ENCODE assay signal across 1 cellular context in the genomic region with DNA sequence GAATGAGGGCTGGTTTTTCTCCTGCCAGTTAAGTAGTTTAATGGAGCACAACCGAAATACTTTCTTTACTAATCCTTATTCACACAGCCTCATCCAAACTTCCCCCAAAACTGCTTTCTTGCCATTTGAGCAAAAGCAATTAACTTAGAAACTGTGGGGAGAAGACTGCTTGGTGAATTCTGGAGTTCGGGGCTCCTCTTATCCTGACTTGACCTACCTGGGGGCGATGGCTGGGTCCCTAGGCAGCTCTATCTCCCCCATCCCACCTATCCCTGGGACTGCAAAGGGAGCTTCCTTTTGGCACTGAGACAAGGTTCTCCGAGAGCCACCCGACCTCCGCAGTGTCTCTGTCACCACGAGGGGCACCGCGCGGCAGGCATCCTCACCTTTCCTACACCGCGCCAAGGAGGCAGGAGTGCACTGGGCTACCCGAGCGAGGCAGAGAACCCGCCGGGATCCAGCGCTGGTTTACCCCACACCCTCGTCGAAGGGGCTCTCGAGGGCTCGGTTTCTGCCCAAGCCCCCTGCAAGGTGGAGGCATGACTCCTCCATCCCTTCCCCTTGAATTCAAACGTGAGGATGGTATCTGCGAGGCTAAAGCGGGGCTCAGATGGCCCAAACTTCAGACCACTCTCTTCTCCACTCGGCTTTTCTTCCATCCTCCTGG.
TF ChIP-seq lines count a peak whose summit lies in the region.

No MANE protein-coding gene starts in this region.

TF ChIP-seq in HepG2, 621 proteins besides CTCF, POLR2A, EP300 and RAD21 (continued from another document):
- TF ChIP-seq, protein P1, sequence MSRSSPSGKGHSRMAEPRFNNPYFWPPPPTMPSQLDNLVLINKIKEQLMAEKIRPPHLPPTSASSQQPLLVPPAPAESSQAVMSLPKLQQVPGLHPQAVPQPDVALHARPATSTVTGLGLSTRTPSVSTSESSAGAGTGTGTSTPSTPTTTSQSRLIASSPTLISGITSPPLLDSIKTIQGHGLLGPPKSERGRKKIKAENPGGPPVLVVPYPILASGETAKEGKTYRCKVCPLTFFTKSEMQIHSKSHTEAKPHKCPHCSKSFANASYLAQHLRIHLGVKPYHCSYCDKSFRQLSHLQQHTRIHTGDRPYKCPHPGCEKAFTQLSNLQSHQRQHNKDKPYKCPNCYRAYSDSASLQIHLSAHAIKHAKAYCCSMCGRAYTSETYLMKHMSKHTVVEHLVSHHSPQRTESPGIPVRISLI (CRISPR knock-in tag; IDR thresholded peaks at IDR 0.05; ENCODE audit: borderline replicate concordance): no peak
- TF ChIP-seq, protein P2, sequence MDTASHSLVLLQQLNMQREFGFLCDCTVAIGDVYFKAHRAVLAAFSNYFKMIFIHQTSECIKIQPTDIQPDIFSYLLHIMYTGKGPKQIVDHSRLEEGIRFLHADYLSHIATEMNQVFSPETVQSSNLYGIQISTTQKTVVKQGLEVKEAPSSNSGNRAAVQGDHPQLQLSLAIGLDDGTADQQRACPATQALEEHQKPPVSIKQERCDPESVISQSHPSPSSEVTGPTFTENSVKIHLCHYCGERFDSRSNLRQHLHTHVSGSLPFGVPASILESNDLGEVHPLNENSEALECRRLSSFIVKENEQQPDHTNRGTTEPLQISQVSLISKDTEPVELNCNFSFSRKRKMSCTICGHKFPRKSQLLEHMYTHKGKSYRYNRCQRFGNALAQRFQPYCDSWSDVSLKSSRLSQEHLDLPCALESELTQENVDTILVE (CRISPR knock-in tag; IDR thresholded peaks at IDR 0.05): no peak
- no peak; the same call in 1 of the 2 replicates for TF ChIP-seq ZNF501 (CRISPR knock-in tag; IDR thresholded peaks at IDR 0.05)
- no peak for TF ChIP-seq NONO (IDR thresholded peaks at IDR 0.05)
- TF ChIP-seq NONO (CRISPR knock-in tag; conservative IDR thresholded peaks at IDR 0.05): no peak; the same call in 1 of the 2 replicates
- TF ChIP-seq, protein P3, sequence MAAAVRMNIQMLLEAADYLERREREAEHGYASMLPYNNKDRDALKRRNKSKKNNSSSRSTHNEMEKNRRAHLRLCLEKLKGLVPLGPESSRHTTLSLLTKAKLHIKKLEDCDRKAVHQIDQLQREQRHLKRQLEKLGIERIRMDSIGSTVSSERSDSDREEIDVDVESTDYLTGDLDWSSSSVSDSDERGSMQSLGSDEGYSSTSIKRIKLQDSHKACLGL (CRISPR knock-in tag; IDR thresholded peaks at IDR 0.05): peak; percentile 65; the same call in 1 of the 2 replicates
- TF ChIP-seq ZNF761 (CRISPR knock-in tag; conservative IDR thresholded peaks at IDR 0.05): no peak; the same call in 1 of the 2 replicates
- TF ChIP-seq MYC (CRISPR knock-in tag; IDR thresholded peaks at IDR 0.05; ENCODE audit: borderline replicate concordance): peak; percentile 49; the same call in 1 of the 2 replicates
- TF ChIP-seq ZNF576 (CRISPR knock-in tag; IDR thresholded peaks at IDR 0.05): no peak
- TF ChIP-seq BCL6 (CRISPR knock-in tag; IDR thresholded peaks at IDR 0.05): no peak
- TF ChIP-seq HNF4A (CRISPR knock-in tag; IDR thresholded peaks at IDR 0.05): no peak
- TF ChIP-seq, protein P4, sequence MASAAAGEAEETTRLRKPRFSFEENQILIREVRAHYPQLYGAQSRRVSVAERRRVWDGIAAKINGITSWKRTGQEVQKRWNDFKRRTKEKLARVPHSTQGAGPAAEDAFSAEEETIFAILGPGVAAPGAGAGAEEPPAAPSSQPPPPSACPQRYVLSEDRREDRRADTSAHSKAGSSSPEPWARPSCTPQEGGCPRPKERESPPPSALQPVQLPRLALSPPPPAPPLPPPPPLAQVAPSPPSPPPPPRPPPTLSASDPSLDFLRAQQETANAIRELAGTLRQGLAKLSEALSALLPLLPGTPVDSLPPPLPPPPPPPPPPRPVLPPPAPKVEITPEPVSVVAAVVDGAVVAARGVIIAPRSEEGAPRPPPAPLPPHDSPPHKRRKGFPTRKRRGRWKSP (CRISPR knock-in tag; IDR thresholded peaks at IDR 0.05): no peak
- no peak for TF ChIP-seq CBX2 (IDR thresholded peaks at IDR 0.05; ENCODE audit: low read depth, low read length)
- no peak for TF ChIP-seq CBX2 (CRISPR knock-in tag; IDR thresholded peaks at IDR 0.05; ENCODE audit: low read depth)
- no peak for TF ChIP-seq ZBTB14 (CRISPR knock-in tag; IDR thresholded peaks at IDR 0.05)
- 0 out of 2 replicates have a peak, but pooled peaks have one; percentile 13 for TF ChIP-seq ZNF691 (CRISPR knock-in tag; IDR thresholded peaks at IDR 0.05; ENCODE audit: borderline replicate concordance, low read depth)
- TF ChIP-seq ZNF296 (CRISPR knock-in tag; conservative IDR thresholded peaks at IDR 0.05): no peak
- no peak for TF ChIP-seq ZC3H4 (CRISPR knock-in tag; IDR thresholded peaks at IDR 0.05; ENCODE audit: borderline replicate concordance)
- TF ChIP-seq ZMYM3 (CRISPR knock-in tag; IDR thresholded peaks at IDR 0.05): peak; percentile 5; the same call in 1 of the 2 replicates
- TF ChIP-seq ETV5 (CRISPR knock-in tag; IDR thresholded peaks at IDR 0.05; ENCODE audit: borderline replicate concordance): no peak
- TF ChIP-seq MTA3 (CRISPR knock-in tag; IDR thresholded peaks at IDR 0.05): no peak
- no peak for TF ChIP-seq IKZF4 (CRISPR knock-in tag; IDR thresholded peaks at IDR 0.05; ENCODE audit: borderline replicate concordance, low read depth, not compliant biosample characterization)
- no peak; the same call in 1 of the 2 replicates for TF ChIP-seq SIN3A (IDR thresholded peaks at IDR 0.05; ENCODE audit: borderline replicate concordance, low read depth, low read length)
- no peak for TF ChIP-seq ZBTB38 (CRISPR knock-in tag; IDR thresholded peaks at IDR 0.05)
- TF ChIP-seq, protein P5, sequence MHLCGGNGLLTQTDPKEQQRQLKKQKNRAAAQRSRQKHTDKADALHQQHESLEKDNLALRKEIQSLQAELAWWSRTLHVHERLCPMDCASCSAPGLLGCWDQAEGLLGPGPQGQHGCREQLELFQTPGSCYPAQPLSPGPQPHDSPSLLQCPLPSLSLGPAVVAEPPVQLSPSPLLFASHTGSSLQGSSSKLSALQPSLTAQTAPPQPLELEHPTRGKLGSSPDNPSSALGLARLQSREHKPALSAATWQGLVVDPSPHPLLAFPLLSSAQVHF (CRISPR knock-in tag; IDR thresholded peaks at IDR 0.05): no peak
- TF ChIP-seq THAP9 (CRISPR knock-in tag; IDR thresholded peaks at IDR 0.05; ENCODE audit: borderline replicate concordance): peak; percentile 63; the same call in 1 of the 2 replicates
- TF ChIP-seq ZNF777 (CRISPR knock-in tag; IDR thresholded peaks at IDR 0.05): no peak
- no peak for TF ChIP-seq SMYD3 (CRISPR knock-in tag; IDR thresholded peaks at IDR 0.05)
- TF ChIP-seq TIGD3 (CRISPR knock-in tag; IDR thresholded peaks at IDR 0.05; ENCODE audit: borderline replicate concordance): no peak
- no peak for TF ChIP-seq SOX5 (CRISPR knock-in tag; IDR thresholded peaks at IDR 0.05; ENCODE audit: borderline replicate concordance)
- TF ChIP-seq NR2F6 (IDR thresholded peaks at IDR 0.05): no peak
- 0 out of 2 replicates have a peak, but pooled peaks have one; percentile 10 for TF ChIP-seq NR2F6 (CRISPR knock-in tag; IDR thresholded peaks at IDR 0.05)
- TF ChIP-seq, protein P6, sequence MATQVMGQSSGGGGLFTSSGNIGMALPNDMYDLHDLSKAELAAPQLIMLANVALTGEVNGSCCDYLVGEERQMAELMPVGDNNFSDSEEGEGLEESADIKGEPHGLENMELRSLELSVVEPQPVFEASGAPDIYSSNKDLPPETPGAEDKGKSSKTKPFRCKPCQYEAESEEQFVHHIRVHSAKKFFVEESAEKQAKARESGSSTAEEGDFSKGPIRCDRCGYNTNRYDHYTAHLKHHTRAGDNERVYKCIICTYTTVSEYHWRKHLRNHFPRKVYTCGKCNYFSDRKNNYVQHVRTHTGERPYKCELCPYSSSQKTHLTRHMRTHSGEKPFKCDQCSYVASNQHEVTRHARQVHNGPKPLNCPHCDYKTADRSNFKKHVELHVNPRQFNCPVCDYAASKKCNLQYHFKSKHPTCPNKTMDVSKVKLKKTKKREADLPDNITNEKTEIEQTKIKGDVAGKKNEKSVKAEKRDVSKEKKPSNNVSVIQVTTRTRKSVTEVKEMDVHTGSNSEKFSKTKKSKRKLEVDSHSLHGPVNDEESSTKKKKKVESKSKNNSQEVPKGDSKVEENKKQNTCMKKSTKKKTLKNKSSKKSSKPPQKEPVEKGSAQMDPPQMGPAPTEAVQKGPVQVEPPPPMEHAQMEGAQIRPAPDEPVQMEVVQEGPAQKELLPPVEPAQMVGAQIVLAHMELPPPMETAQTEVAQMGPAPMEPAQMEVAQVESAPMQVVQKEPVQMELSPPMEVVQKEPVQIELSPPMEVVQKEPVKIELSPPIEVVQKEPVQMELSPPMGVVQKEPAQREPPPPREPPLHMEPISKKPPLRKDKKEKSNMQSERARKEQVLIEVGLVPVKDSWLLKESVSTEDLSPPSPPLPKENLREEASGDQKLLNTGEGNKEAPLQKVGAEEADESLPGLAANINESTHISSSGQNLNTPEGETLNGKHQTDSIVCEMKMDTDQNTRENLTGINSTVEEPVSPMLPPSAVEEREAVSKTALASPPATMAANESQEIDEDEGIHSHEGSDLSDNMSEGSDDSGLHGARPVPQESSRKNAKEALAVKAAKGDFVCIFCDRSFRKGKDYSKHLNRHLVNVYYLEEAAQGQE (IDR thresholded peaks at IDR 0.05; ENCODE audit: borderline replicate concordance in 1 of 2, low read depth in 1 of 2, low read length in 2 of 2): no peak
- TF ChIP-seq PAX8 (CRISPR knock-in tag; IDR thresholded peaks at IDR 0.05; ENCODE audit: borderline replicate concordance): 0 out of 2 replicates have a peak, but pooled peaks have one; percentile 10
- no peak for TF ChIP-seq IRF2 (CRISPR knock-in tag; IDR thresholded peaks at IDR 0.05)
- no peak for TF ChIP-seq GATAD1 (CRISPR knock-in tag; IDR thresholded peaks at IDR 0.05)
- TF ChIP-seq RNF2 (conservative IDR thresholded peaks at IDR 0.05; ENCODE audit: low read depth): no peak
- no peak for TF ChIP-seq ZNF382 (CRISPR knock-in tag; IDR thresholded peaks at IDR 0.05; ENCODE audit: borderline replicate concordance)
- no peak for TF ChIP-seq HHEX (CRISPR knock-in tag; IDR thresholded peaks at IDR 0.05)
- peak; percentile 49; the same call in 1 of the 3 replicates for TF ChIP-seq MXI1 (IDR thresholded peaks at IDR 0.05; ENCODE audit: borderline replicate concordance, low read depth, low read length)
- TF ChIP-seq ZNF569 (CRISPR knock-in tag; IDR thresholded peaks at IDR 0.05; ENCODE audit: borderline replicate concordance): no peak
- no peak for TF ChIP-seq ZSCAN25 (CRISPR knock-in tag; IDR thresholded peaks at IDR 0.05)
- TF ChIP-seq HMG20A (CRISPR knock-in tag; IDR thresholded peaks at IDR 0.05; ENCODE audit: borderline replicate concordance): no peak
